27 cellular contexts compared by ENCODE assay signal in the genomic region with DNA sequence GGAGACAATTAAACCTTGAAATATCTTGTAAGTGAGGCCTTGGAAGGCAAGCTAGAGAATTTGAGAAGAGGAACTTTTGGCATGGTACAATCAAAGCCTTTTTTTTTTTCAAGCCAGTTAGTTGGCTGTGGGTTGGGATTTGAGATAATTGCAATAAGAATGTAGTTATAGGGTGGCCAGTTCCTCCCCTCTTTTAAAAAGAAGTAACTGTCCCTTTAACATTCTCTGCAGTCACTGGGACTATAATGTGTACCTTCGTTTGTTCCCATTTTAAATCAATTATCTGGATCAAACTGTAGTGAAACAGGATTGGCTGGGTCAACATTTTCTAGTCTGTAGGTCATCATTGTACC.
DNase-seq lines count a peak whose midpoint lies in the region; ATAC-seq, FAIRE-seq and TF ChIP-seq lines count a peak whose summit lies in the region.
"Had no signal": no experiment of that assay in that cellular context is flagged by ENCODE, and none has a peak within 500 bp of the region (broad histone marks: within the 10 kb centered on the region; RNA-seq: fewer than 3 reads in every experiment).

No MANE protein-coding gene starts in this region.

- 8% methylated on average over 1 of the region's 1 CpG for WGBS in A549 (ENCODE audit: missing lambda C conversion rate)
- 14 to 30% (median 19%) methylated on average over 1 of the region's 1 CpG for WGBS in heart left ventricle, 4 donors

- peaks cover 66% of the 10 kb centered on the region for H3K4me1 ChIP-seq in A549
- peaks cover 15% of the 10 kb centered on the region; the same call in 1 of the 2 replicates for H3K4me1 ChIP-seq in PC-9 (replicated peaks; ENCODE audit: insufficient read depth)
- H3K4me1 ChIP-seq in heart left ventricle: peaks cover 0 to 32% (median 18%) of the 10 kb centered on the region in 12 donors
- H3K4me1 ChIP-seq: left lung had no signal

- POLR2A ChIA-PET in A549 (lab: Yijun Ruan, JAX) (no interaction called here), PC-9 (lab: Charles Lee; ENCODE audit: unreplicated experiment) (no interaction called here)

- no peaks in the 10 kb centered on the region for H3K27me3 ChIP-seq in PC-9 (ENCODE audit: insufficient read depth, low read depth)
- no peaks in the 10 kb centered on the region for H3K27me3 ChIP-seq in heart left ventricle
- H3K27me3 ChIP-seq: BE2C, gastroesophageal sphincter, left lung, Peyer's patch had no signal

- H3K36me3 ChIP-seq in PC-9 (ENCODE audit: low read depth) (no peaks in the 10 kb centered on the region), heart left ventricle (no peaks in the 10 kb centered on the region)
- H3K36me3 ChIP-seq: BE2C, gastroesophageal sphincter, left lung, Peyer's patch had no signal

- no peak for TF ChIP-seq CTCF in A549 (IDR thresholded peaks at IDR 0.05)
- TF ChIP-seq CTCF in PC-9 (conservative IDR thresholded peaks at IDR 0.05): no peak
- TF ChIP-seq CTCF in heart left ventricle (IDR thresholded peaks at IDR 0.05): no peak
- TF ChIP-seq CTCF in nephron progenitor cell (IDR thresholded peaks at IDR 0.05): no peak

- no peaks in the 10 kb centered on the region for H3K27me3 Mint-ChIP-seq in nephron progenitor cell (ENCODE audit: low read depth, poor library complexity)
- H3K27me3 Mint-ChIP-seq: activated CD4-positive, alpha-beta memory T cell treated with anti-CD3 and anti-CD28 coated beads, Interleukin-2, amount 10 ng/mL, durations not matched to agents 7 days and 5 days; naive thymus-derived CD4-positive, alpha-beta T cell; stimulated activated naive B cell treated with anti-CD40 and anti-IgM and Interleukin-4, amounts not matched to agents 10 μg/mL and 1 μg/mL and 100 μg/mL, for 72 hours had no signal

- ATAC-seq in A549 (peak; percentile 29 to 32; a peak in 2 of 6 replicates), heart left ventricle (no peak), GM19397 (IDR thresholded peaks at IDR 0.05; ENCODE audit: unreplicated experiment) (no peak)
- ATAC-seq: activated naive CD4-positive, alpha-beta T cell treated with anti-CD3 and anti-CD28 coated beads, Interleukin-2, amount 50 U/mL, for 72 hours; gastroesophageal sphincter; naive thymus-derived CD4-positive, alpha-beta T cell; stimulated activated naive B cell treated with anti-CD40 and anti-IgM and Interleukin-4, amounts not matched to agents 10 μg/mL and 1 μg/mL and 100 μg/mL, for 72 hours had no signal

- CTCF ChIA-PET in A549 (lab: Yijun Ruan, JAX): interaction anchor here (0.6 to 0.8 kb wide), 2 partner anchors 448 to 912 kb away, joined by 3 to 5 read pairs; no protein-coding TSS in a partner anchor
- CTCF ChIA-PET in PC-9 (lab: Charles Lee): no interaction called here

- H3K9me2 ChIP-seq in PC-9 (ENCODE audit: insufficient read depth): no peaks in the 10 kb centered on the region; the same call in 1 of the 2 replicates

- H3K79me2 ChIP-seq in PC-9 (ENCODE audit: low read depth): no peaks in the 10 kb centered on the region

- H3K4me2 ChIP-seq in A549 (peak overlapping the region; percentile 54), PC-9 (0 out of 2 replicates have a peak overlapping the region, but pooled peaks have one; percentile 11)
- H3K4me2 ChIP-seq: KMS-11 had no signal

- peak overlapping the region; percentile 58 for H3K27ac Mint-ChIP-seq in nephron progenitor cell
- H3K27ac Mint-ChIP-seq: activated CD4-positive, alpha-beta memory T cell treated with anti-CD3 and anti-CD28 coated beads, Interleukin-2, amount 10 ng/mL, durations not matched to agents 7 days and 5 days; activated naive CD4-positive, alpha-beta T cell treated with anti-CD3 and anti-CD28 coated beads, Interleukin-2, amount 50 U/mL, for 72 hours; activated T-helper 2 cell treated with anti-CD3 and anti-CD28 coated beads, Interferon-gamma antibody, Interleukin-2, Interleukin-4, amounts not matched to agents 10 μg/mL and 5 μg/mL and 100 μg/mL, durations not matched to agents 14 hours and 24 hours and 36 hours; CD8-positive, alpha-beta memory T cell; mesothelial cell of epicardium; naive thymus-derived CD4-positive, alpha-beta T cell; stimulated activated naive B cell treated with anti-CD40 and anti-IgM and Interleukin-4, amounts not matched to agents 10 μg/mL and 1 μg/mL and 100 μg/mL, for 72 hours had no signal

- TF ChIP-seq POLR2A in A549 (IDR thresholded peaks at IDR 0.05; ENCODE audit: low read length): no peak
- TF ChIP-seq POLR2A in heart left ventricle (IDR thresholded peaks at IDR 0.05): no peak

- no peak overlapping the region for H3K4me3 Mint-ChIP-seq in nephron progenitor cell
- H3K4me3 Mint-ChIP-seq: activated CD4-positive, alpha-beta memory T cell treated with anti-CD3 and anti-CD28 coated beads, Interleukin-2, amount 10 ng/mL, durations not matched to agents 7 days and 5 days; CD8-positive, alpha-beta memory T cell; mesothelial cell of epicardium; naive thymus-derived CD4-positive, alpha-beta T cell; stimulated activated naive B cell treated with anti-CD40 and anti-IgM and Interleukin-4, amounts not matched to agents 10 μg/mL and 1 μg/mL and 100 μg/mL, for 72 hours had no signal

- FAIRE-seq in A549 (lab: Jason Lieb, UNC): no peak
- FAIRE-seq: colon, small intestine had no signal

- H3K4me1 Mint-ChIP-seq in nephron progenitor cell: peaks cover 6% of the 10 kb centered on the region
- H3K4me1 Mint-ChIP-seq: activated CD4-positive, alpha-beta memory T cell treated with anti-CD3 and anti-CD28 coated beads, Interleukin-2, amount 10 ng/mL, durations not matched to agents 7 days and 5 days; CD8-positive, alpha-beta memory T cell; stimulated activated naive B cell treated with anti-CD40 and anti-IgM and Interleukin-4, amounts not matched to agents 10 μg/mL and 1 μg/mL and 100 μg/mL, for 72 hours had no signal

- H3K36me3 Mint-ChIP-seq in nephron progenitor cell (ENCODE audit: low read depth): peaks cover 3% of the 10 kb centered on the region
- H3K36me3 Mint-ChIP-seq: CD8-positive, alpha-beta memory T cell; mesothelial cell of epicardium; naive thymus-derived CD4-positive, alpha-beta T cell; stimulated activated naive B cell treated with anti-CD40 and anti-IgM and Interleukin-4, amounts not matched to agents 10 μg/mL and 1 μg/mL and 100 μg/mL, for 72 hours had no signal

- TF ChIP-seq RAD21 in A549 (conservative IDR thresholded peaks at IDR 0.05 in 1 of 2, IDR thresholded peaks at IDR 0.05 in 1 of 2): 0 out of 5 replicates have a peak, but pooled peaks of 1 of the 2 experiments have one; percentile 2

- H3K4me3 ChIP-seq in A549 (no peak overlapping the region), PC-9 (no peak overlapping the region), heart left ventricle (no peak overlapping the region)
- H3K4me3 ChIP-seq: gastroesophageal sphincter, left lung, Peyer's patch had no signal

- DNase-seq in A549 (ENCODE audit: low read depth in 1 of 2, low spot score in 1 of 2) (no peak), PC-9 (no peak), heart left ventricle (no peak), nephron progenitor cell (no peak), activated T-cell treated with anti-CD3 and anti-CD28 coated beads for 4 hours (no peak), pons (ENCODE audit: low spot score) (no peak)
- no peak for DNase-seq in stimulated activated naive CD4-positive, alpha-beta T cell treated with Interleukin-2 at 50 U/mL for 16 hours (lab: John Stamatoyannopoulos, UW)
- DNase-seq: activated CD4-positive, alpha-beta memory T cell treated with anti-CD3 and anti-CD28 coated beads, Interleukin-2, amount 10 ng/mL, durations not matched to agents 7 days and 5 days; activated CD8-positive, alpha-beta memory T cell treated with anti-CD3 and anti-CD28 coated beads, Interleukin-2, amount 50 U/mL, for 4 hours; BE2C; CD8-positive, alpha-beta memory T cell; DMS 273 treated with DMSO at 0.1 percent for 48 hours; effector CD4-positive, alpha-beta T cell; left lung; MM.1S; naive thymus-derived CD4-positive, alpha-beta T cell; NCI-H524 treated with DMSO at 0.1 percent for 48 hours; Peyer's patch; stimulated activated naive B cell treated with anti-CD40 and anti-IgM and Interleukin-4, amounts not matched to agents 10 μg/mL and 1 μg/mL and 100 μg/mL, for 72 hours had no signal

- no peak for TF ChIP-seq EP300 in A549 (IDR thresholded peaks at IDR 0.05)

- H3F3A ChIP-seq in PC-9 (ENCODE audit: insufficient read depth, low read depth): no peaks in the 10 kb centered on the region

- intact Hi-C loops in PC-9 (cut with micrococcal nuclease; ENCODE audit: unreplicated experiment) (no loop called here), heart left ventricle (cut with DNase I) (no loop called here)

- H2AFZ ChIP-seq in PC-9: no peak overlapping the region

- H4K20me1 ChIP-seq in PC-9 (ENCODE audit: insufficient read depth): no peaks in the 10 kb centered on the region

- H3K27ac ChIP-seq in A549 (peak overlapping the region; percentile 81 to 83), PC-9 (no peak overlapping the region), heart left ventricle (peak overlapping the region in 10 of 12 donors; percentile 10 to 53 (median 32))
- H3K27ac ChIP-seq: KMS-11, Peyer's patch had no signal

- H3K9me3 Mint-ChIP-seq in nephron progenitor cell: no peaks in the 10 kb centered on the region
- H3K9me3 Mint-ChIP-seq: activated T-helper 2 cell treated with anti-CD3 and anti-CD28 coated beads, Interferon-gamma antibody, Interleukin-2, Interleukin-4, amounts not matched to agents 10 μg/mL and 5 μg/mL and 100 μg/mL, durations not matched to agents 14 hours and 24 hours and 36 hours had no signal

- H3K9me3 ChIP-seq in A549 (no peaks in the 10 kb centered on the region), PC-9 (ENCODE audit: insufficient read depth, low read depth) (no peaks in the 10 kb centered on the region), heart left ventricle (no peaks in the 10 kb centered on the region)
- H3K9me3 ChIP-seq: BE2C, gastroesophageal sphincter, left lung, Peyer's patch had no signal

- BruUV-seq in PC-9 (replicated peaks; lab: Mats Ljungman, UMichigan): no TSS peak

TF ChIP-seq in A549, 52 proteins besides CTCF, POLR2A, EP300 and RAD21 (continues in another document):
- TF ChIP-seq, protein P1, sequence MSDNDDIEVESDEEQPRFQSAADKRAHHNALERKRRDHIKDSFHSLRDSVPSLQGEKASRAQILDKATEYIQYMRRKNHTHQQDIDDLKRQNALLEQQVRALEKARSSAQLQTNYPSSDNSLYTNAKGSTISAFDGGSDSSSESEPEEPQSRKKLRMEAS (IDR thresholded peaks at IDR 0.05): no peak
- TF ChIP-seq CEBPB (IDR thresholded peaks at IDR 0.05): no peak
- no peak for TF ChIP-seq PHF8 (IDR thresholded peaks at IDR 0.05; ENCODE audit: borderline replicate concordance, low read depth)
- TF ChIP-seq CBX8 (IDR thresholded peaks at IDR 0.05): no peak
- no peak for TF ChIP-seq FOXS1 (CRISPR knock-in tag; IDR thresholded peaks at IDR 0.05)
- no peak for TF ChIP-seq HOXB13 (CRISPR knock-in tag; IDR thresholded peaks at IDR 0.05; ENCODE audit: low read depth)
- no peak for TF ChIP-seq HOXA7 (CRISPR knock-in tag; IDR thresholded peaks at IDR 0.05)
- no peak for TF ChIP-seq TFCP2L1 (CRISPR knock-in tag; IDR thresholded peaks at IDR 0.05)
- TF ChIP-seq ESRRA (IDR thresholded peaks at IDR 0.05; ENCODE audit: borderline replicate concordance, low read length): no peak
- no peak for TF ChIP-seq CHD2 (IDR thresholded peaks at IDR 0.05; ENCODE audit: low read length, partially characterized antibody)

Comparison
In these comparisons a context has a peak if more than half of its experiments do, and no peak if none do; other contexts are left out.
1. ATAC-seq: peak in A549 (2 of 2); none in heart left ventricle (0 of 4) and GM19397 (single experiment).